ENCODE assay signal across 1 cellular context in genomic region chr16:48299471-48299870, GRCh38.
TF ChIP-seq lines count a peak whose summit lies in the region.

No MANE protein-coding gene starts in this region.

TF ChIP-seq in IMR-90, 13 proteins besides CTCF, POLR2A, EP300 and RAD21:
- TF ChIP-seq MXI1 (IDR thresholded peaks at IDR 0.05; ENCODE audit: borderline replicate concordance, low read depth, low read length) (no peak), USF2 (IDR thresholded peaks at IDR 0.05; ENCODE audit: low read depth, low read length) (no peak), CHD1 (IDR thresholded peaks at IDR 0.05; ENCODE audit: low read depth, low read length) (no peak), FOS (IDR thresholded peaks at IDR 0.05; ENCODE audit: low read depth, low read length) (no peak), MAZ (IDR thresholded peaks at IDR 0.05; ENCODE audit: borderline replicate concordance, low read depth, low read length) (no peak), CEBPB (IDR thresholded peaks at IDR 0.05; ENCODE audit: low read depth, low read length) (no peak), RCOR1 (IDR thresholded peaks at IDR 0.05; ENCODE audit: insufficient replicate concordance, low read length) (no peak), NFE2L2 (IDR thresholded peaks at IDR 0.05; ENCODE audit: low read depth, low read length) (no peak), MAFK (IDR thresholded peaks at IDR 0.05; ENCODE audit: low read depth, low read length) (no peak), BHLHE40 (IDR thresholded peaks at IDR 0.05; ENCODE audit: low read depth, low read length) (no peak), ELK1 (IDR thresholded peaks at IDR 0.05; ENCODE audit: borderline replicate concordance, low read depth, low read length) (no peak), RFX5 (IDR thresholded peaks at IDR 0.05; ENCODE audit: low read depth, low read length) (no peak), SMC3 (IDR thresholded peaks at IDR 0.05; ENCODE audit: low read depth, low read length) (no peak)
